Comparison of ENCODE assay signal across 23 cellular contexts in genomic region chr20:7193681-7194080, GRCh38.
"Had no signal": no experiment of that assay in that cellular context is flagged by ENCODE, and none has a peak within 500 bp of the region (broad histone marks: within the 10 kb centered on the region; RNA-seq: fewer than 3 reads in every experiment).

No MANE protein-coding gene starts in this region.

- H3K4me3 ChIP-seq: ascending aorta, MG63 had no signal

- H3K27ac ChIP-seq: ascending aorta, brain microvascular endothelial cell had no signal

- DNase-seq: activated B cell treated with CpG ODN at 0.5 μM for 24 hours; activated CD4-positive, alpha-beta T cell treated with anti-CD3 and anti-CD28 coated beads for 1 hour; activated CD4-positive, alpha-beta T cell treated with anti-CD3 and anti-CD28 coated beads, Interleukin-2, amount 10 ng/mL, durations not matched to agents 24 days and 14 days; activated CD4-positive, alpha-beta T cell treated with anti-CD3 and anti-CD28 coated beads, Interleukin-2, amount 50 U/mL, for 48 hours; activated CD8-positive, alpha-beta memory T cell treated with anti-CD3 and anti-CD28 coated beads, Interleukin-2, amount 10 ng/mL, durations not matched to agents 7 days and 5 days; activated effector memory CD4-positive, alpha-beta T cell treated with Interleukin-2 at 50 U/mL for 16 hours; activated naive CD4-positive, alpha-beta T cell; activated naive CD8-positive, alpha-beta T cell treated with anti-CD3 and anti-CD28 coated beads, Interleukin-2, amount 50 U/mL, for 24 hours; activated T-cell treated with anti-CD3 and anti-CD28 coated beads, Interleukin-2, amount 50 U/mL, for 24 hours; amniotic stem cell; brain microvascular endothelial cell; KG1; MG63; NCI-H1105 treated with DMSO at 0.1 percent for 48 hours; NCI-H1436 treated with DMSO at 0.1 percent for 48 hours; NCI-H187; NCI-H2081; NCI-H510A treated with DMSO at 0.1 percent for 48 hours; NCI-H69; SHP77 treated with DMSO at 0.1 percent for 48 hours had no signal

- H3K36me3 ChIP-seq: ascending aorta, brain microvascular endothelial cell, MG63 had no signal

- H3K4me1 ChIP-seq: ascending aorta had no signal

- FAIRE-seq: RCC 7860 had no signal

- ATAC-seq: activated CD8-positive, alpha-beta memory T cell treated with anti-CD3 and anti-CD28 coated beads, Interleukin-2, amount 10 ng/mL, durations not matched to agents 7 days and 5 days; activated naive CD4-positive, alpha-beta T cell treated with anti-CD3 and anti-CD28 coated beads, Interleukin-2, amount 50 U/mL, for 72 hours; activated naive CD8-positive, alpha-beta T cell treated with anti-CD3 and anti-CD28 coated beads, Interleukin-2, amount 50 U/mL, for 24 hours had no signal

- H3K9me3 ChIP-seq: ascending aorta, MG63 had no signal

- H3K27me3 ChIP-seq: ascending aorta, brain microvascular endothelial cell, MG63 had no signal
